Comparison of ENCODE assay signal across 14 cellular contexts in genomic region chr3:105906345-105906744, GRCh38. TPM values are rescaled to one million over a fixed set of nuclear protein-coding genes. Genes with fewer than 3 reads are reported as not detected.
DNase-seq lines count a peak whose midpoint lies in the region; ATAC-seq and TF ChIP-seq lines count a peak whose summit lies in the region.
"Had no signal": no experiment of that assay in that cellular context is flagged by ENCODE, and none has a peak within 500 bp of the region (broad histone marks: within the 10 kb centered on the region; RNA-seq: fewer than 3 reads in every experiment).

No MANE protein-coding gene starts in this region.

- TF ChIP-seq EP300 in gastroesophageal sphincter (IDR thresholded peaks at IDR 0.05): no peak

- CTCF ChIA-PET in MCF 10A (lab: Yijun Ruan, JAX): no interaction called here
- CTCF ChIA-PET in activated CD8-positive, alpha-beta T cell treated with anti-CD3 and anti-CD28 coated beads, Interleukin-2, amount 10 ng/mL, durations not matched to agents 7 days and 5 days (lab: Charles Lee): no interaction called here

- WGBS in gastroesophageal sphincter (ENCODE audit: low coverage in 1 of 2), 2 donors: 67 to 83% methylated on average over 1 of the region's 1 CpG

- H3K36me3 ChIP-seq in gastroesophageal sphincter (no peaks in the 10 kb centered on the region), upper lobe of right lung (no peaks in the 10 kb centered on the region)

- H3K4me3 Mint-ChIP-seq in MCF 10A (ENCODE audit: unreplicated experiment): no peak overlapping the region
- no peak overlapping the region for H3K4me3 Mint-ChIP-seq in activated CD8-positive, alpha-beta T cell treated with anti-CD3 and anti-CD28 coated beads, Interleukin-2, amount 10 ng/mL, durations not matched to agents 7 days and 5 days
- H3K4me3 Mint-ChIP-seq: activated naive CD4-positive, alpha-beta T cell treated with anti-CD3 and anti-CD28 coated beads, Interleukin-2, amount 50 U/mL, for 24 hours had no signal

- peak overlapping the region; percentile 83 for H3K27ac Mint-ChIP-seq in MCF 10A (ENCODE audit: low read depth, unreplicated experiment)
- no peak overlapping the region for H3K27ac Mint-ChIP-seq in activated CD8-positive, alpha-beta T cell treated with anti-CD3 and anti-CD28 coated beads, Interleukin-2, amount 10 ng/mL, durations not matched to agents 7 days and 5 days
- H3K27ac Mint-ChIP-seq: activated naive CD4-positive, alpha-beta T cell treated with anti-CD3 and anti-CD28 coated beads, Interleukin-2, amount 50 U/mL, for 24 hours had no signal

- H3K27me3 ChIP-seq in gastroesophageal sphincter: no peaks in the 10 kb centered on the region
- H3K27me3 ChIP-seq in upper lobe of right lung: no peaks in the 10 kb centered on the region

- ATAC-seq in gastroesophageal sphincter: peak; percentile 45
- peak; percentile 75 for ATAC-seq in sciatic nerve
- no peak for ATAC-seq in upper lobe of right lung
- no peak for ATAC-seq in activated CD8-positive, alpha-beta T cell treated with anti-CD3 and anti-CD28 coated beads, Interleukin-2, amount 10 ng/mL, durations not matched to agents 7 days and 5 days
- ATAC-seq in HG03354 (IDR thresholded peaks at IDR 0.05; ENCODE audit: poor library complexity, severe bottlenecking, unreplicated experiment): no peak
- ATAC-seq: stimulated activated naive CD8-positive, alpha-beta T cell treated with anti-CD3 and anti-CD28 coated beads, Interleukin-15, Interleukin-2, amounts not matched to agents 100 U/mL and 50 U/mL, for 24 hours had no signal

- H3K4me1 Mint-ChIP-seq in MCF 10A (ENCODE audit: insufficient read depth, unreplicated experiment): peaks cover 11% of the 10 kb centered on the region
- peaks cover 11% of the 10 kb centered on the region for H3K4me1 Mint-ChIP-seq in activated CD8-positive, alpha-beta T cell treated with anti-CD3 and anti-CD28 coated beads, Interleukin-2, amount 10 ng/mL, durations not matched to agents 7 days and 5 days (ENCODE audit: low read depth)

- no peaks in the 10 kb centered on the region for H3K27me3 Mint-ChIP-seq in MCF 10A (ENCODE audit: insufficient read depth, unreplicated experiment)
- no peaks in the 10 kb centered on the region for H3K27me3 Mint-ChIP-seq in activated CD8-positive, alpha-beta T cell treated with anti-CD3 and anti-CD28 coated beads, Interleukin-2, amount 10 ng/mL, durations not matched to agents 7 days and 5 days (ENCODE audit: low read depth)
- H3K27me3 Mint-ChIP-seq: activated naive CD4-positive, alpha-beta T cell treated with anti-CD3 and anti-CD28 coated beads, Interleukin-2, amount 50 U/mL, for 24 hours had no signal

- H3K9me3 ChIP-seq in gastroesophageal sphincter: no peaks in the 10 kb centered on the region
- H3K9me3 ChIP-seq in upper lobe of right lung: no peaks in the 10 kb centered on the region

- TF ChIP-seq POLR2A in gastroesophageal sphincter (IDR thresholded peaks at IDR 0.05): no peak

- peak overlapping the region; percentile 39 to 75 (median 48) for H3K27ac ChIP-seq in gastroesophageal sphincter
- peak overlapping the region; percentile 52 for H3K27ac ChIP-seq in upper lobe of right lung

- no peak overlapping the region for H3K4me3 ChIP-seq in gastroesophageal sphincter
- no peak overlapping the region for H3K4me3 ChIP-seq in upper lobe of right lung

- DNase-seq in MCF 10A (ENCODE audit: unreplicated experiment) (no peak), sciatic nerve (ENCODE audit: low spot score) (no peak), upper lobe of right lung (no peak), pons (ENCODE audit: low spot score) (no peak)
- DNase-seq in activated CD8-positive, alpha-beta T cell treated with anti-CD3 and anti-CD28 coated beads, Interleukin-2, amount 10 ng/mL, durations not matched to agents 7 days and 5 days: no peak
- DNase-seq: activated CD8-positive, alpha-beta memory T cell treated with anti-CD3 and anti-CD28 coated beads for 24 hours; activated T-cell treated with anti-CD3 and anti-CD28 coated beads, Interleukin-2, amount 50 U/mL, for 48 hours; DND-41; NCI-H510A; stimulated activated CD4-positive, alpha-beta T cell treated with anti-CD3 and anti-CD28 coated beads, Interleukin-2, amount 100 ng/mL, for 24 hours; stimulated activated naive CD8-positive, alpha-beta T cell treated with anti-CD3 and anti-CD28 coated beads, Interleukin-15, Interleukin-2, amounts not matched to agents 100 U/mL and 50 U/mL, for 24 hours had no signal

- no peak for TF ChIP-seq CTCF in MCF 10A (IDR thresholded peaks at IDR 0.05; ENCODE audit: unreplicated experiment)
- TF ChIP-seq CTCF in gastroesophageal sphincter (IDR thresholded peaks at IDR 0.05): no peak
- no peak for TF ChIP-seq CTCF in upper lobe of right lung (IDR thresholded peaks at IDR 0.05)

- no TSS peak for BruUV-seq in MCF 10A (replicated peaks; lab: Mats Ljungman, UMichigan)

- POLR2A ChIA-PET in MCF 10A (lab: Yijun Ruan, JAX): interaction anchor here (0.8 to 1.1 kb wide), 2 partner anchors 12 to 37 kb away, joined by 3 to 4 read pairs; partner anchors contain the start of gene CBLB
- POLR2A ChIA-PET in activated CD8-positive, alpha-beta T cell treated with anti-CD3 and anti-CD28 coated beads, Interleukin-2, amount 10 ng/mL, durations not matched to agents 7 days and 5 days (lab: Charles Lee): no interaction called here

- no peaks in the 10 kb centered on the region for H3K9me3 Mint-ChIP-seq in MCF 10A (ENCODE audit: unreplicated experiment)
- H3K9me3 Mint-ChIP-seq in activated CD8-positive, alpha-beta T cell treated with anti-CD3 and anti-CD28 coated beads, Interleukin-2, amount 10 ng/mL, durations not matched to agents 7 days and 5 days (ENCODE audit: insufficient read depth): peaks cover 25% of the 10 kb centered on the region
- H3K9me3 Mint-ChIP-seq: activated naive CD4-positive, alpha-beta T cell treated with anti-CD3 and anti-CD28 coated beads, Interleukin-2, amount 50 U/mL, for 24 hours had no signal

- intact Hi-C loops in MCF 10A (cut with micrococcal nuclease): no loop called here
- intact Hi-C loops in sciatic nerve (cut with DNase I): no loop called here
- intact Hi-C loops in upper lobe of right lung (cut with DNase I): no loop called here

- no peaks in the 10 kb centered on the region for H3K36me3 Mint-ChIP-seq in MCF 10A (ENCODE audit: insufficient read depth, unreplicated experiment)
- peaks cover 8% of the 10 kb centered on the region for H3K36me3 Mint-ChIP-seq in activated CD8-positive, alpha-beta T cell treated with anti-CD3 and anti-CD28 coated beads, Interleukin-2, amount 10 ng/mL, durations not matched to agents 7 days and 5 days (ENCODE audit: low read depth)
- H3K36me3 Mint-ChIP-seq: activated naive CD4-positive, alpha-beta T cell treated with anti-CD3 and anti-CD28 coated beads, Interleukin-2, amount 50 U/mL, for 24 hours had no signal

- H3K4me1 ChIP-seq in gastroesophageal sphincter (peaks cover 0 to 23% (median 14%) of the 10 kb centered on the region in 3 donors), upper lobe of right lung (peaks cover 9% of the 10 kb centered on the region)

RNA-seq across cellular contexts. Expression of gene CBLB, which starts 37.5 kb away (rescaled TPM):
- total RNA-seq in MCF 10A (2022) (19.7 and 43.4 TPM in 2 replicates), gastroesophageal sphincter (10 to 100 TPM; 27.4 to 59.4 (median 40.4) TPM), sciatic nerve (140 TPM), upper lobe of right lung (41.5 TPM)
- total RNA-seq in activated CD8-positive, alpha-beta T cell treated with anti-CD3 and anti-CD28 coated beads, Interleukin-2, amount 10 ng/mL, durations not matched to agents 7 days and 5 days: 100 to 1,000 TPM; 117 to 122 TPM

Comparison
In these comparisons a context has a peak if more than half of its experiments do, and no peak if none do; other contexts are left out.
1. ATAC-seq: peak in gastroesophageal sphincter (single experiment) and sciatic nerve (single experiment); none in upper lobe of right lung (single experiment), activated CD8-positive, alpha-beta T cell treated with anti-CD3 and anti-CD28 coated beads, Interleukin-2, amount 10 ng/mL, durations not matched to agents 7 days and 5 days (single experiment) and HG03354 (single experiment).